Comparison of ENCODE assay signal across 30 cellular contexts in the genomic region with DNA sequence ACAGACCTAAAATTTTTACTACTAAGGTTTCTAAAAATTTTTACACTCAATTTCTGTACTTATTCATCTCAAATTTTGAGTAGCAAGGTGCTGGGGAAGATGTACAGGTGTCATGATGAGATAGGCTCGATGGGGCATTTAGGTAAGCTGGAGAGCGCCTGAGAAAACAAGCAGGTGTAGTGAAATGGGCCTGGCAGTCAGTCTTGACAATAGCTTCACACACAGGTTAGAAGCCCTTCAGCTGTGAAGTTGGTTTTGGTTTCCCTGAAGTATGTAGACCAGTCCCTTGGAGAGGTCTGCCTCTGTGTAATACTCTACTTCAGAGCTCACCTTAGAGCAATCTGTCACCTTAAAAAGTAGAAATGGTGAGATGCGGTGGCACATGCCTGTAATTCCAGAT.
"Had no signal": no experiment of that assay in that cellular context is flagged by ENCODE, and none has a peak within 500 bp of the region (broad histone marks: within the 10 kb centered on the region; RNA-seq: fewer than 3 reads in every experiment).

No MANE protein-coding gene starts in this region.

- H3K27ac ChIP-seq: adrenal gland, cardiac muscle cell, VCaP had no signal

- H3K4me3 ChIP-seq: adrenal gland, cardiac muscle cell had no signal

- H3K36me3 ChIP-seq: adrenal gland had no signal

- DNase-seq: activated B cell treated with CpG ODN at 0.5 μM for 24 hours; activated CD4-positive, alpha-beta memory T cell treated with anti-CD3 and anti-CD28 coated beads for 36 hours; activated CD4-positive, alpha-beta T cell treated with anti-CD3 and anti-CD28 coated beads for 4 hours; activated CD4-positive, alpha-beta T cell treated with anti-CD3 and anti-CD28 coated beads, Interleukin-2, amount 10 ng/mL, durations not matched to agents 7 days and 5 days; activated CD4-positive, alpha-beta T cell treated with anti-CD3 and anti-CD28 coated beads, Interleukin-2, amount 50 U/mL, for 4 hours; activated CD4-positive, CD25-positive, alpha-beta regulatory T cell treated with anti-CD3 and anti-CD28 coated beads, Interleukin-2, amount 50 U/mL, for 72 hours; activated CD8-positive, alpha-beta memory T cell treated with anti-CD3 and anti-CD28 coated beads, Interleukin-2, amount 50 U/mL, for 4 hours; activated CD8-positive, alpha-beta T cell treated with anti-CD3 and anti-CD28 coated beads for 36 hours; activated effector memory CD4-positive, alpha-beta T cell treated with anti-CD3 and anti-CD28 coated beads, Interleukin-2, amount 50 U/mL, for 16 hours; activated gamma-delta T cell treated with Interleukin-2 at 50 U/mL for 16 hours; activated naive CD4-positive, alpha-beta T cell; activated naive CD4-positive, alpha-beta T cell treated with anti-CD3 and anti-CD28 coated beads for 36 hours; activated naive CD4-positive, alpha-beta T cell treated with anti-CD3 and anti-CD28 coated beads, Interleukin-2, amount 50 U/mL, for 16 hours; activated naive CD8-positive, alpha-beta T cell treated with anti-CD3 and anti-CD28 coated beads for 36 hours; activated T-cell treated with anti-CD3 and anti-CD28 coated beads for 4 hours; activated T-cell treated with anti-CD3 and anti-CD28 coated beads, Interleukin-2, amount 50 U/mL, for 1 hour; activated T-cell treated with anti-CD3 and anti-CD28 coated beads, Interleukin-2, amount 50 U/mL, for 4 hours; activated T-cell treated with anti-CD3 and anti-CD28 coated beads, Interleukin-2, amount 50 U/mL, for 72 hours; adrenal gland; amniotic stem cell; aorta; caudate nucleus; cerebellar nuclear complex; T-helper 1 cell; T-helper 2 cell; T-helper 9 cell had no signal

- ATAC-seq: activated CD8-positive, alpha-beta T cell treated with anti-CD3 and anti-CD28 coated beads for 36 hours; activated naive CD4-positive, alpha-beta T cell treated with anti-CD3 and anti-CD28 coated beads, Interleukin-2, amount 50 U/mL, for 72 hours; activated T-cell treated with anti-CD3 and anti-CD28 coated beads, Interleukin-2, amount 50 U/mL, for 4 hours; activated T-cell treated with anti-CD3 and anti-CD28 coated beads, Interleukin-2, amount 50 U/mL, for 72 hours; activated T-helper 17 cell treated with anti-CD3 and anti-CD28 coated beads, Interleukin-2, amount 50 U/mL, for 72 hours had no signal

- H3K9me3 ChIP-seq: adrenal gland had no signal

- H3K27me3 ChIP-seq: adrenal gland, cardiac muscle cell had no signal
